10 cellular contexts compared by ENCODE assay signal in genomic region chr12:123655420-123655819, GRCh38. TPM values are rescaled to one million over a fixed set of nuclear protein-coding genes. Genes with fewer than 3 reads are reported as not detected.
DNase-seq lines count a peak whose midpoint lies in the region; ATAC-seq and TF ChIP-seq lines count a peak whose summit lies in the region.
"Had no signal": no experiment of that assay in that cellular context is flagged by ENCODE, and none has a peak within 500 bp of the region (broad histone marks: within the 10 kb centered on the region; RNA-seq: fewer than 3 reads in every experiment).

No MANE protein-coding gene starts in this region.

- H3K36me3 Mint-ChIP-seq in neural progenitor cell, result peaks cover 15% of the 10 kb centered on the region

- H3K36me3 ChIP-seq in neural progenitor cell, result peaks cover 14% of the 10 kb centered on the region

- ATAC-seq in GM18909 (IDR thresholded peaks at IDR 0.05; ENCODE audit: poor library complexity, unreplicated experiment) (peak; percentile 88), GM21825 (IDR thresholded peaks at IDR 0.05; ENCODE audit: unreplicated experiment) (peak; percentile 89), HG03442 (IDR thresholded peaks at IDR 0.05; ENCODE audit: unreplicated experiment) (peak; percentile 91)
- ATAC-seq: upper lobe of right lung had no signal

- no peaks in the 10 kb centered on the region for H3K27me3 ChIP-seq in neural progenitor cell
- H3K27me3 ChIP-seq: upper lobe of right lung had no signal

- no peaks in the 10 kb centered on the region for H3K79me2 ChIP-seq in neural progenitor cell (ENCODE audit: low read depth)

- H3K4me2 ChIP-seq in neural progenitor cell, result no peak overlapping the region

- H3K27ac Mint-ChIP-seq in neural progenitor cell, result no peak overlapping the region

- no peak overlapping the region for H3K4me3 ChIP-seq in neural progenitor cell
- H3K4me3 ChIP-seq: upper lobe of right lung had no signal

- H3K27me3 Mint-ChIP-seq in neural progenitor cell (ENCODE audit: insufficient read depth, low read depth), result peaks cover 2% of the 10 kb centered on the region

- H3K9me3 ChIP-seq in neural progenitor cell (ENCODE audit: low read depth), result no peaks in the 10 kb centered on the region
- H3K9me3 ChIP-seq: upper lobe of right lung had no signal

- DNase-seq in neural progenitor cell (ENCODE audit: low spot score), result no peak
- no peak for DNase-seq in NCI-H1436 (lab: John Stamatoyannopoulos, UW)
- DNase-seq in NCI-H2171 (lab: John Stamatoyannopoulos, UW), result no peak
- DNase-seq in activated T-cell treated with anti-CD3 and anti-CD28 coated beads, Interleukin-2, amount 50 U/mL, for 1 hour, result no peak
- DNase-seq in NCI-H1092 treated with DMSO at 0.1 percent for 48 hours (lab: John Stamatoyannopoulos, UW), result no peak
- DNase-seq: activated naive CD4-positive, alpha-beta T cell treated with anti-CD3 and anti-CD28 coated beads, Interleukin-2, amount 50 U/mL, for 16 hours; upper lobe of right lung had no signal

- no peak overlapping the region for H3K4me3 Mint-ChIP-seq in neural progenitor cell

- no peak overlapping the region for H3K27ac ChIP-seq in neural progenitor cell
- H3K27ac ChIP-seq: upper lobe of right lung had no signal

- H4K20me1 ChIP-seq in neural progenitor cell (ENCODE audit: low read depth), result no peaks in the 10 kb centered on the region

- no peaks in the 10 kb centered on the region for H3K9me3 Mint-ChIP-seq in neural progenitor cell

- H3K4me1 ChIP-seq in neural progenitor cell, result no peaks in the 10 kb centered on the region
- H3K4me1 ChIP-seq: upper lobe of right lung had no signal

- no peaks in the 10 kb centered on the region for H3K4me1 Mint-ChIP-seq in neural progenitor cell

- H3K9ac ChIP-seq in neural progenitor cell, result peak overlapping the region; percentile 43

- H3F3A ChIP-seq in neural progenitor cell (ENCODE audit: low read depth), result no peaks in the 10 kb centered on the region

- no peak for TF ChIP-seq CTCF in neural progenitor cell (IDR thresholded peaks at IDR 0.05)

- H2AFZ ChIP-seq in neural progenitor cell (replicated peaks), result no peak overlapping the region

RNA-seq across cellular contexts. Expression of gene TCTN2, which starts 15.5 kb away (rescaled TPM):
- total RNA-seq in neural progenitor cell (ENCODE audit: low replicate concordance), result 15.6 and 15.8 TPM in 2 replicates

RNA-seq across cellular contexts. Expression of gene GTF2H3, which starts 21.8 kb away (rescaled TPM):
- 44.3 and 50.9 TPM in 2 replicates for total RNA-seq in neural progenitor cell (ENCODE audit: low replicate concordance)

RNA-seq across cellular contexts. Expression of gene EIF2B1, which starts 21.9 kb away (rescaled TPM):
- 77.1 and 85.1 TPM in 2 replicates for total RNA-seq in neural progenitor cell (ENCODE audit: low replicate concordance)

RNA-seq across cellular contexts. Expression of gene DDX55, which starts 53.5 kb away (rescaled TPM):
- 41.7 and 55.3 TPM in 2 replicates for total RNA-seq in neural progenitor cell (ENCODE audit: low replicate concordance)

RNA-seq across cellular contexts. Expression of gene ATP6V0A2, which starts 56.7 kb away (rescaled TPM):
- 43.1 and 44.4 TPM in 2 replicates for total RNA-seq in neural progenitor cell (ENCODE audit: low replicate concordance)
